ENCODE assay signal across 19 cellular contexts in the genomic region with DNA sequence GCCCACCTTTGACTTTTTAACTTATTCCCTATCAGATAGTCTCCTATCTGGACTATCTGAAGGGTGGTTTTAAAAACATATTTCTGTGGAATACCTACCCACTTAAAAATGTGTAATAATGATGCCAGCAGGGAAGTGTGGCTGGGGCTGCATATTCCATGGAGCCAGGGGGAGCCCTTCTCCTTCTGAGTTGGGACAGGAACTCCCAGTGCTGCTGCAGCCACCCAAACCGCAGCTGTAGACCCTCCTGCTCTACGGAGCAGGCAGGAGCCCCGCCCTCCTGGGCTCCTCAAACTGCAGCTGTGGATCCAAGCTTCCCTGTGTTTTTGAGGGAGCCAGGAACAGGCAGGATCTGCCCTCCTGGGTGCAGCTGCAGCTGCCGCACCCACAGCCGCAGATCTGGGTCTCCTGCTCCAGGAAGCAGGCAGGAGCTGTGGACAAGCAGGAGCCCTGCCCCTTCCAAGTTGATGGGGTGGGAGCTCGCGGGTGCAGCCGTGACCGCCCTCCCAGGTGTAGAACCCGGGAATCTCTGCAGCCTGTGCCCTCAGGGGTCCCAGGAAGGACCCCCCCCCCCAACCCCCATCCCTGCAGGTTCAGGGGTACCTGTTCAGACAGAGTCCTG. TPM values are rescaled to one million over a fixed set of nuclear protein-coding genes. Genes with fewer than 3 reads are reported as not detected.
DNase-seq lines count a peak whose midpoint lies in the region; ATAC-seq and TF ChIP-seq lines count a peak whose summit lies in the region.
"Had no signal": no experiment of that assay in that cellular context is flagged by ENCODE, and none has a peak within 500 bp of the region (broad histone marks: within the 10 kb centered on the region; RNA-seq: fewer than 3 reads in every experiment).

No MANE protein-coding gene starts in this region.

- H3K9me3 ChIP-seq in SJCRH30 (replicated peaks) = no peaks in the 10 kb centered on the region
- H3K9me3 ChIP-seq: body of pancreas, colonic mucosa, uterus had no signal

- H3K27ac Mint-ChIP-seq in glutamatergic neuron (ENCODE audit: unreplicated experiment) = peak overlapping the region; percentile 94
- no peak overlapping the region for H3K27ac Mint-ChIP-seq in activated naive CD8-positive, alpha-beta T cell treated with anti-CD3 and anti-CD28 coated beads for 36 hours
- H3K27ac Mint-ChIP-seq: T-cell had no signal

- H3K27me3 ChIP-seq in SJCRH30 = no peaks in the 10 kb centered on the region
- H3K27me3 ChIP-seq: body of pancreas, colonic mucosa, uterus had no signal

- TF ChIP-seq CTCF in glutamatergic neuron (IDR thresholded peaks at IDR 0.05; ENCODE audit: partially characterized antibody, unreplicated experiment) = no peak

- peaks cover 11% of the 10 kb centered on the region for H3K4me1 Mint-ChIP-seq in glutamatergic neuron (ENCODE audit: low read depth, unreplicated experiment)
- peaks cover 4% of the 10 kb centered on the region for H3K4me1 Mint-ChIP-seq in activated naive CD8-positive, alpha-beta T cell treated with anti-CD3 and anti-CD28 coated beads for 36 hours

- no peaks in the 10 kb centered on the region for H3K36me3 Mint-ChIP-seq in glutamatergic neuron (ENCODE audit: unreplicated experiment)
- peaks cover 20% of the 10 kb centered on the region for H3K36me3 Mint-ChIP-seq in activated naive CD8-positive, alpha-beta T cell treated with anti-CD3 and anti-CD28 coated beads for 36 hours

- H3K36me3 ChIP-seq in SJCRH30 = no peaks in the 10 kb centered on the region
- H3K36me3 ChIP-seq: colonic mucosa, uterus had no signal

- H3K4me1 ChIP-seq in SJCRH30 = no peaks in the 10 kb centered on the region
- H3K4me1 ChIP-seq: body of pancreas, colonic mucosa, uterus had no signal

- DNase-seq in left ventricle myocardium superior (no peak), Right ventricle myocardium inferior (ENCODE audit: missing footprints) (no peak), SJCRH30 (peak; percentile 23 to 28), glutamatergic neuron (peak; percentile 31)
- no peak for DNase-seq in activated naive CD8-positive, alpha-beta T cell treated with anti-CD3 and anti-CD28 coated beads for 36 hours
- DNase-seq: activated CD4-positive, alpha-beta T cell treated with anti-CD3 and anti-CD28 coated beads for 4 hours; body of pancreas; CD4-positive, CD25-positive, alpha-beta regulatory T cell; colonic mucosa; GF-D8; NCI-H1105; NCI-H510A; SHP77 treated with DMSO at 0.1 percent for 48 hours; stimulated activated CD4-positive, alpha-beta T cell treated with anti-CD3 and anti-CD28 coated beads, Interleukin-15, amount 100 ng/mL, for 24 hours; T-cell; uterus had no signal

- H3K4me3 Mint-ChIP-seq in glutamatergic neuron (ENCODE audit: unreplicated experiment) = no peak overlapping the region
- H3K4me3 Mint-ChIP-seq in activated naive CD8-positive, alpha-beta T cell treated with anti-CD3 and anti-CD28 coated beads for 36 hours = no peak overlapping the region
- H3K4me3 Mint-ChIP-seq: CD4-positive, CD25-positive, alpha-beta regulatory T cell; T-cell had no signal

- H3K9me3 Mint-ChIP-seq in glutamatergic neuron (ENCODE audit: unreplicated experiment) = peaks cover 3% of the 10 kb centered on the region
- H3K9me3 Mint-ChIP-seq in activated naive CD8-positive, alpha-beta T cell treated with anti-CD3 and anti-CD28 coated beads for 36 hours = no peaks in the 10 kb centered on the region
- H3K9me3 Mint-ChIP-seq: CD4-positive, CD25-positive, alpha-beta regulatory T cell; T-cell had no signal

- H3K4me3 ChIP-seq in SJCRH30 = no peak overlapping the region
- H3K4me3 ChIP-seq: body of pancreas, colonic mucosa, uterus had no signal

- H3K27me3 Mint-ChIP-seq in glutamatergic neuron (ENCODE audit: unreplicated experiment) = peaks cover 2% of the 10 kb centered on the region
- H3K27me3 Mint-ChIP-seq in activated naive CD8-positive, alpha-beta T cell treated with anti-CD3 and anti-CD28 coated beads for 36 hours = no peaks in the 10 kb centered on the region
- H3K27me3 Mint-ChIP-seq: CD4-positive, CD25-positive, alpha-beta regulatory T cell; T-cell had no signal

- intact Hi-C loops in left ventricle myocardium superior (cut with micrococcal nuclease) = no loop called here
- intact Hi-C loops in Right ventricle myocardium inferior (cut with DNase I) = no loop called here

- ATAC-seq in left ventricle myocardium superior (peak; percentile 32), Right ventricle myocardium inferior (no peak), GM18868 (IDR thresholded peaks at IDR 0.05; ENCODE audit: unreplicated experiment) (no peak), HG02571 (IDR thresholded peaks at IDR 0.05; ENCODE audit: unreplicated experiment) (no peak), HG02798 (IDR thresholded peaks at IDR 0.05; ENCODE audit: poor library complexity, unreplicated experiment) (no peak)
- ATAC-seq: body of pancreas, T-cell had no signal

- H3K27ac ChIP-seq in SJCRH30 = no peak overlapping the region
- H3K27ac ChIP-seq: body of pancreas, colonic mucosa, uterus had no signal

RNA-seq across cellular contexts. Expression of a gene that starts 57.8 kb away (rescaled TPM):
- total RNA-seq in left ventricle myocardium superior (58.3 TPM), Right ventricle myocardium inferior (47.7 TPM), glutamatergic neuron (ENCODE audit: unreplicated experiment) (22.0 TPM)
- total RNA-seq in SJCRH30 (2014; rRNA removed; shearing (Covaris generic)) = 28.2 and 39.1 TPM in 2 replicates
- total RNA-seq in activated naive CD8-positive, alpha-beta T cell treated with anti-CD3 and anti-CD28 coated beads for 36 hours = 10 to 100 TPM; 42.2 to 46.6 TPM

Comparison
In these comparisons a context has a peak if more than half of its experiments do, and no peak if none do; other contexts are left out.
1. DNase-seq: peak in SJCRH30 (2 of 2) and glutamatergic neuron (single experiment); none in left ventricle myocardium superior (single experiment), Right ventricle myocardium inferior (single experiment) and activated naive CD8-positive, alpha-beta T cell treated with anti-CD3 and anti-CD28 coated beads for 36 hours (single experiment).